ENCODE assay signal across 9 cellular contexts in genomic region chr15:77993374-77993911, GRCh38.
DNase-seq lines count a peak whose midpoint lies in the region; ATAC-seq and TF ChIP-seq lines count a peak whose summit lies in the region.
"Had no signal": no experiment of that assay in that cellular context is flagged by ENCODE, and none has a peak within 500 bp of the region (broad histone marks: within the 10 kb centered on the region; RNA-seq: fewer than 3 reads in every experiment).

No MANE protein-coding gene starts in this region.

- CTCF ChIA-PET in CD4-positive, alpha-beta T cell (lab: Charles Lee) = interaction anchor here (0.7 kb wide), 1 partner anchor 115 kb away, joined by 3 read pairs; no protein-coding TSS in a partner anchor

- peak overlapping the region; percentile 24; the same call in 1 of the 2 replicates for H2AFZ ChIP-seq in OCI-LY3 (ENCODE audit: low read depth, low read length)

- POLR2A ChIA-PET in CD4-positive, alpha-beta T cell (lab: Charles Lee) = no interaction called here

- peak overlapping the region; percentile 8; the same call in 1 of the 2 replicates for H3K4me3 ChIP-seq in OCI-LY3 (ENCODE audit: low read length)
- H3K4me3 ChIP-seq: testis had no signal

- H4K20me1 ChIP-seq in OCI-LY3 (ENCODE audit: insufficient read depth, low read length) = no peaks in the 10 kb centered on the region

- peaks cover 48% of the 10 kb centered on the region for H3K4me1 ChIP-seq in OCI-LY3 (ENCODE audit: low read length)

- peak overlapping the region; percentile 51 for H3K9ac ChIP-seq in OCI-LY3 (ENCODE audit: low read length)

- no peak overlapping the region for H3K27ac ChIP-seq in CD4-positive, alpha-beta T cell (ENCODE audit: low read depth, low read length)
- H3K27ac ChIP-seq in OCI-LY3 (ENCODE audit: low read length) = peak overlapping the region; percentile 79
- H3K27ac ChIP-seq in epithelial cell of prostate = peak overlapping the region; percentile 87

- DNase-seq in CD4-positive, alpha-beta T cell = no peak
- DNase-seq in epithelial cell of prostate (ENCODE audit: low read depth, low spot score) (no peak), posterior vena cava (ENCODE audit: low spot score) (peak; percentile 81), LoVo (ENCODE audit: low spot score) (no peak), DMS 273 treated with DMSO at 0.1 percent for 48 hours (lab: John Stamatoyannopoulos, UW) (no peak)

- no peak overlapping the region for H3K4me3 Mint-ChIP-seq in CD4-positive, alpha-beta T cell

- no peaks in the 10 kb centered on the region for H3K79me2 ChIP-seq in OCI-LY3 (ENCODE audit: low read length)

- intact Hi-C loops in CD4-positive, alpha-beta T cell (cut with DNase I, micrococcal nuclease) = no loop called here
- intact Hi-C loops in posterior vena cava (cut with DNase I) = no loop called here

- H3K27me3 ChIP-seq in CD4-positive, alpha-beta T cell (ENCODE audit: control insufficient read depth, insufficient read depth, low read length) = no peaks in the 10 kb centered on the region
- H3K27me3 ChIP-seq in OCI-LY3 (ENCODE audit: low read depth, low read length) = no peaks in the 10 kb centered on the region
- H3K27me3 ChIP-seq: testis had no signal

- no peak for TF ChIP-seq CTCF in CD4-positive, alpha-beta T cell (IDR thresholded peaks at IDR 0.05)
- TF ChIP-seq CTCF in OCI-LY3 (IDR thresholded peaks at IDR 0.05; ENCODE audit: low read depth, low read length) = no peak

- no peaks in the 10 kb centered on the region for H3K27me3 Mint-ChIP-seq in CD4-positive, alpha-beta T cell

- H3K36me3 Mint-ChIP-seq in CD4-positive, alpha-beta T cell (ENCODE audit: low read depth) = peaks cover 39% of the 10 kb centered on the region

- peak overlapping the region; percentile 48 for H3K4me2 ChIP-seq in OCI-LY3 (ENCODE audit: low read length)

- H3K9me3 Mint-ChIP-seq in CD4-positive, alpha-beta T cell = no peaks in the 10 kb centered on the region

- H3K27ac Mint-ChIP-seq in CD4-positive, alpha-beta T cell = peak overlapping the region; percentile 53

- no peaks in the 10 kb centered on the region for H3K36me3 ChIP-seq in OCI-LY3 (replicated peaks; ENCODE audit: low read depth, low read length)

- no peak for ATAC-seq in CD4-positive, alpha-beta T cell (ENCODE audit: poor library complexity)
- ATAC-seq in GM21390 (IDR thresholded peaks at IDR 0.05; ENCODE audit: unreplicated experiment) (no peak), GM18520 (IDR thresholded peaks at IDR 0.05; ENCODE audit: unreplicated experiment) (no peak)

- peaks cover 22% of the 10 kb centered on the region for H3K4me1 Mint-ChIP-seq in CD4-positive, alpha-beta T cell (ENCODE audit: low read depth)

- no peaks in the 10 kb centered on the region for H3K9me3 ChIP-seq in CD4-positive, alpha-beta T cell (ENCODE audit: control insufficient read depth, low read length)
- no peaks in the 10 kb centered on the region for H3K9me3 ChIP-seq in OCI-LY3 (ENCODE audit: insufficient read depth, low read length)
- H3K9me3 ChIP-seq: testis had no signal
